11 cellular contexts compared by ENCODE assay signal in the genomic region with DNA sequence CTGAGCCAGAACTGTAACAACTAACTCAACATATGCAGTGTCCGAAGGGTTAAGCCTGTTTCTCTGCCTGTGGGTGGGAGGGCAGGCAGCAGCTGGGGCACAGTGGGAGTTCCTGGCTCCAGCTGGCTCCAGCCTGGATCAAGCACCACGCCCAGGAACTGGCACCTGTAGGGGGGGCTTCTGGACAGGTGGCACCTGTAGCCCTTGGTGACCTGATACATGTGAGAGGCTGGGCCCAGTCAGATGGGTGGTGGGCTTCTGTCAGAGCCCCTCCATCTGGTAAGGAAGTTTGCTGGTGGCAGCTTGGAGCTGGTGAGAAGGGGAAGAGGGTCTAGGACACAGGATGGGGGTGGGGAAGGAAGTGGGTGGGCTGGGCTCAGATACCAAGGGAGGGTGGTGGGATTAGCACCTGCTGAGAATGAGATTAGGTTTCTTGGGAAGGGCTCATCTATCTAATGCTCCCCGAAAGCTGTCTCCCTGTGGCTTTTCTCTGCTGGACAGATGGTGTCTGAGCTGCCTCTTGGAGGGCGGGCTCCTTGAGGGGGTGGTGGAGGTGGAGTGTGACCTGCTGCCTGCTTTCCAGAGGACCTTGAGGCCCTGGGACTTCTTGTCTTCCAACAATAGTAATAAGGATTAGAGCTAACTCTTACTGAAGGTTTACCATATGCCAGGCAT. TPM values are rescaled to one million over a fixed set of nuclear protein-coding genes. Genes with fewer than 3 reads are reported as not detected.
DNase-seq lines count a peak whose midpoint lies in the region; ATAC-seq, FAIRE-seq and TF ChIP-seq lines count a peak whose summit lies in the region.
"Had no signal": no experiment of that assay in that cellular context is flagged by ENCODE, and none has a peak within 500 bp of the region (broad histone marks: within the 10 kb centered on the region; RNA-seq: fewer than 3 reads in every experiment).

No MANE protein-coding gene starts in this region.

- no peak for FAIRE-seq in kidney (lab: Jason Lieb, UNC)

- intact Hi-C loops in heart right ventricle (cut with DNase I) (no loop called here), Right ventricle myocardium inferior (cut with DNase I) (no loop called here), Panc1 (cut with micrococcal nuclease; ENCODE audit: unreplicated experiment) (no loop called here), kidney (cut with DNase I) (no loop called here), vagina (cut with DNase I) (no loop called here)

- 73 to 76% methylated on average over 4 of the region's 4 CpGs for WGBS in heart right ventricle, 2 donors

- CTCF ChIA-PET in Panc1 (lab: Charles Lee): interaction anchor here (0.6 kb wide), 1 partner anchor 61 kb away, joined by 10 read pairs; no protein-coding TSS in a partner anchor

- H3K27me3 ChIP-seq in heart right ventricle: no peaks in the 10 kb centered on the region
- H3K27me3 ChIP-seq in Panc1 (ENCODE audit: control insufficient read depth, insufficient read depth, low read length): no peaks in the 10 kb centered on the region
- H3K27me3 ChIP-seq in vagina: no peaks in the 10 kb centered on the region
- H3K27me3 ChIP-seq: neutrophil had no signal

- TF ChIP-seq CTCF in heart right ventricle (IDR thresholded peaks at IDR 0.05) (no peak), Panc1 (IDR thresholded peaks at IDR 0.05) (no peak), kidney (IDR thresholded peaks at IDR 0.05; ENCODE audit: borderline replicate concordance, extremely low read depth, insufficient read depth) (no peak), vagina (IDR thresholded peaks at IDR 0.05) (no peak)

- in situ Hi-C loops in Panc1 (cut with HindIII; ENCODE audit: low pct_unique_long_range_greater_than_20kb, low sequenced_read_pairs): no loop called here

- H3K27ac ChIP-seq in heart right ventricle: peak overlapping the region in 8 of 10 donors; percentile 7 to 93 (median 36)
- peak overlapping the region; percentile 60 for H3K27ac ChIP-seq in Panc1 (ENCODE audit: low read length)
- peak overlapping the region; percentile 12 to 95 for H3K27ac ChIP-seq in kidney (ENCODE audit: low read depth in 2 of 2, low read length in 2 of 2)
- peak overlapping the region; percentile 21 for H3K27ac ChIP-seq in vagina
- H3K27ac ChIP-seq: neutrophil had no signal

- H3K4me1 ChIP-seq in heart right ventricle (peaks cover 15 to 99% (median 90%) of the 10 kb centered on the region in 9 donors), Panc1 (ENCODE audit: control insufficient read depth, insufficient read depth, low read length) (peaks cover 40% of the 10 kb centered on the region), kidney (ENCODE audit: control insufficient read depth in 1 of 2, insufficient read depth in 1 of 2, low read depth in 1 of 2, low read length in 2 of 2) (peaks cover 33 to 43% of the 10 kb centered on the region in 2 donors), vagina (peaks cover 44% of the 10 kb centered on the region)

- H3K9ac ChIP-seq in kidney (ENCODE audit: low read length in 2 of 2): peak overlapping the region; percentile 39 to 44

- POLR2A ChIA-PET in Panc1 (lab: Charles Lee): no interaction called here

- H3K36me3 ChIP-seq in heart right ventricle (peaks cover 0 to 62% (median 3%) of the 10 kb centered on the region in 9 donors), Panc1 (ENCODE audit: control insufficient read depth, insufficient read depth, low read length) (no peaks in the 10 kb centered on the region), kidney (ENCODE audit: control insufficient read depth in 1 of 2, insufficient read depth in 2 of 2, low read length in 2 of 2) (peaks cover 7 to 20% of the 10 kb centered on the region in 2 donors), vagina (no peaks in the 10 kb centered on the region)

- H3K9me3 ChIP-seq in heart right ventricle (no peaks in the 10 kb centered on the region), Panc1 (ENCODE audit: control insufficient read depth, insufficient read depth, low read depth, low read length) (no peaks in the 10 kb centered on the region), kidney (ENCODE audit: control insufficient read depth in 1 of 2, low read length in 2 of 2) (no peaks in the 10 kb centered on the region), vagina (no peaks in the 10 kb centered on the region)
- H3K9me3 ChIP-seq: neutrophil, thoracic aorta had no signal

- no peak for TF ChIP-seq POLR2A in vagina (IDR thresholded peaks at IDR 0.05)

- BruUV-seq in Panc1 (replicated peaks; lab: Mats Ljungman, UMichigan): no TSS peak

- DNase-seq in heart right ventricle: no peak
- no peak for DNase-seq in Right ventricle myocardium inferior (ENCODE audit: missing footprints)
- DNase-seq in Panc1 (ENCODE audit: low read depth, low spot score): no peak
- no peak for DNase-seq in kidney
- no peak for DNase-seq in vagina (ENCODE audit: extremely low spot score in 2 of 2)
- DNase-seq in SW 1271 (lab: John Stamatoyannopoulos, UW): no peak
- no peak for DNase-seq in stimulated activated CD4-positive, alpha-beta T cell treated with anti-CD3 and anti-CD28 coated beads, Interleukin-4, amount 100 ng/mL, for 4 hours
- no peak for DNase-seq in GF-D8 (lab: John Stamatoyannopoulos, UW)

- H3K4me3 ChIP-seq in heart right ventricle (no peak overlapping the region), Panc1 (ENCODE audit: low read depth in 2 of 2, low read length in 2 of 2) (no peak overlapping the region), kidney (ENCODE audit: low read length in 2 of 2) (peak overlapping the region in 1 of 2 donors; percentile 2), vagina (no peak overlapping the region)
- H3K4me3 ChIP-seq: thoracic aorta had no signal

- ATAC-seq in heart right ventricle (no peak), Right ventricle myocardium inferior (no peak), Panc1 (no peak)

RNA-seq across cellular contexts. Expression of gene BCL2L1, which starts 28.5 kb away (rescaled TPM):
- total RNA-seq in heart right ventricle (10 to 100 TPM; 34.7 to 97.4 (median 45.9) TPM), Right ventricle myocardium inferior (55.2 TPM), Panc1 (2021; ENCODE audit: unreplicated experiment) (150 TPM), kidney (139 TPM), vagina (57.2 TPM)
- polyA plus RNA-seq in heart right ventricle (100 to 1,000 TPM in 1 of 2 donors, 10 to 100 TPM in 1; 35.2 to 128 TPM), kidney (ENCODE audit: insufficient read depth, low read depth, low replicate concordance) (132 TPM)
- 127 TPM for polyA plus RNA-seq in Panc1 (2012; ENCODE audit: insufficient read length)

RNA-seq across cellular contexts. Expression of gene TPX2, which starts 45.0 kb away (rescaled TPM):
- total RNA-seq in heart right ventricle: 1 to 10 TPM in 4 of 10 donors, under 1 TPM in 6; 0.17 to 9.6 (median 0.85) TPM
- polyA plus RNA-seq in heart right ventricle: under 1 TPM; 0.29 to 0.72 TPM
- total RNA-seq in Right ventricle myocardium inferior: 1.2 TPM
- 248 TPM for total RNA-seq in Panc1 (2021; ENCODE audit: unreplicated experiment)
- 84.6 TPM for polyA plus RNA-seq in Panc1 (2012; ENCODE audit: insufficient read length)
- 1.4 TPM for total RNA-seq in kidney
- polyA plus RNA-seq in kidney (ENCODE audit: insufficient read depth, low read depth, low replicate concordance): 0.47 TPM
- total RNA-seq in vagina: 6.1 TPM

RNA-seq across cellular contexts. Expression of gene COX4I2, which starts 56.4 kb away (rescaled TPM):
- total RNA-seq in heart right ventricle (10 to 100 TPM in 3 of 10 donors, 1 to 10 TPM in 7; 3.8 to 20.1 (median 7.5) TPM), Right ventricle myocardium inferior (7.1 TPM), Panc1 (2021; ENCODE audit: unreplicated experiment) (not detected), kidney (1.3 TPM), vagina (2.5 TPM)
- polyA plus RNA-seq in heart right ventricle (100 to 1,000 TPM in 1 of 2 donors, 10 to 100 TPM in 1; 30.4 to 103 TPM), kidney (ENCODE audit: insufficient read depth, low read depth, low replicate concordance) (6.9 TPM)
- not detected for polyA plus RNA-seq in Panc1 (2012; ENCODE audit: insufficient read length)
- total RNA-seq: T-helper 2 cell treated with Interferon-gamma antibody and Interleukin-4, amounts not matched to agents 100 ng/mL and 5 ng/mL, for 36 hours had no signal

Comparison
In these comparisons a context has a peak if more than half of its experiments do, and no peak if none do; other contexts are left out.
1. RNA of gene TPX2, which starts 45.0 kb away (total RNA-seq): 248 TPM in Panc1 (single experiment); 6.1 TPM in vagina (single experiment), 1.4 TPM in kidney (single experiment), 1.2 TPM in Right ventricle myocardium inferior (single experiment) and 0.17 to 9.6 TPM in heart right ventricle; every median in the first group is over 10 times any median in the second.
2. Peak in every context shown above with its lines, with median percentiles within 50 percentile points of each other: H3K27ac ChIP-seq.